8 cellular contexts compared by ENCODE assay signal in the genomic region with DNA sequence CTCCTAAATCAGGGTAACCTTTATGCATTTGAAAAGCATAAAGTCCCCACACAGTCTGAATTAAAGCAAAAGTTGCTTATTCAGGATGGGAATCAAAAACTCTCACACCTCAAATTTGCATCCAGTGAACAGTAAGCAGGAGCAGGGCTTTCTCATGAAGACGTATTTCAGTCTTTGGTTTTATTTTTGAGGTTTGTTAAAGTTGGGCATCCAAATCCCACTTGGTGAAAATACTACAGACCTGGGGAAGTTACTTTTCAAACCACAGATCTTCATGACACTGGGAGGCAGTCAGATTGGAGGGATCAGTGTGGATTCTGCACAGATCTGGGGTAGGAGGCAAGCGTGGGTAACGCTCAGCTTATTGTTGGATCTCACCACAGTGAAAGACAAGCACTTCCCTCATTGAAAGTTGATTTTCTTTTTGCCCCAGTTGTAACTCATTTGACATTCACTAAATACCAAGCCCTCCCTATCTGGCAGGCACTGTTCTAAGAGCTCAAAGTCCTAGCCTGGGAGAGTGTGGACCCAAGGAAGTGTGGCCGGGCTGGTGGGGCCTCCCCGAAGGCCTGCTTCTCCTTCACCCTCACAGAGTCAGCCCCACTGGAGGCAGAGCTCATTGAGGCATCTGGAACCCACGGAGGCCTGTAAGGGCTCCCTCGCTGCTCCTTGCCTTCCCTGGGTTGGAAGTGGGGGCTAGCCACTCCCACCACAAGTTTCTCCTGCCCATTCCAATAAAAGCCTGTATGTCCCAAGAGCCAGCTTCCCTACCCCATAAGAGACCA. TPM values are rescaled to one million over a fixed set of nuclear protein-coding genes. Genes with fewer than 3 reads are reported as not detected.
DNase-seq lines count a peak whose midpoint lies in the region; ATAC-seq, FAIRE-seq and TF ChIP-seq lines count a peak whose summit lies in the region.

No MANE protein-coding gene starts in this region.

- ATAC-seq in left lung (peak; percentile 0), thoracic aorta (ENCODE audit: insufficient number of reproducible peaks, low FRiP score, low read depth) (no peak)

- FAIRE-seq in astrocyte (lab: Jason Lieb, UNC) = no peak

- H3K36me3 ChIP-seq in astrocyte (ENCODE audit: insufficient read depth, low read length) (peaks cover 10% of the 10 kb centered on the region), left lung (peaks cover 0 to 7% of the 10 kb centered on the region in 2 donors), thoracic aorta (no peaks in the 10 kb centered on the region)

- H3K27me3 ChIP-seq in astrocyte (ENCODE audit: insufficient read depth, low read length) = no peaks in the 10 kb centered on the region
- no peaks in the 10 kb centered on the region for H3K27me3 ChIP-seq in left lung
- H3K27me3 ChIP-seq in thoracic aorta (replicated peaks; ENCODE audit: insufficient read depth) = no peaks in the 10 kb centered on the region

- peak overlapping the region; percentile 78 for H3K4me2 ChIP-seq in astrocyte (ENCODE audit: low read length)

- TF ChIP-seq CTCF in astrocyte (IDR thresholded peaks at IDR 0.05; ENCODE audit: insufficient read depth, low read depth, low read length) (no peak), left lung (IDR thresholded peaks at IDR 0.05) (no peak), thoracic aorta (IDR thresholded peaks at IDR 0.05) (no peak)

- no peaks in the 10 kb centered on the region for H3K9me3 Mint-ChIP-seq in T-helper 2 cell treated with Interferon-gamma antibody and Interleukin-4, amounts not matched to agents 5 μg/mL and 100 μg/mL, for 36 hours
- no peaks in the 10 kb centered on the region for H3K9me3 Mint-ChIP-seq in astrocyte (ENCODE audit: unreplicated experiment)

- peak overlapping the region; percentile 99 for H3K27ac Mint-ChIP-seq in T-helper 2 cell treated with Interferon-gamma antibody and Interleukin-4, amounts not matched to agents 5 μg/mL and 100 μg/mL, for 36 hours
- peak overlapping the region; percentile 96 for H3K27ac Mint-ChIP-seq in astrocyte (ENCODE audit: unreplicated experiment)

- H3K4me1 ChIP-seq in astrocyte (ENCODE audit: insufficient read depth, low read length) = peaks cover 21% of the 10 kb centered on the region
- peaks cover 18 to 64% of the 10 kb centered on the region in 2 donors for H3K4me1 ChIP-seq in left lung
- peaks cover 6 to 23% of the 10 kb centered on the region in 2 donors for H3K4me1 ChIP-seq in thoracic aorta (ENCODE audit: control insufficient read depth in 1 of 2, low read depth in 2 of 2)

- peaks cover 4% of the 10 kb centered on the region for H3K79me2 ChIP-seq in astrocyte (ENCODE audit: insufficient read depth, low read length)

- H4K20me1 ChIP-seq in astrocyte (ENCODE audit: insufficient read depth, low read length) = peaks cover 43% of the 10 kb centered on the region

- H3K4me1 Mint-ChIP-seq in T-helper 2 cell treated with Interferon-gamma antibody and Interleukin-4, amounts not matched to agents 5 μg/mL and 100 μg/mL, for 36 hours (ENCODE audit: low read depth) = peaks cover 62% of the 10 kb centered on the region
- peaks cover 36% of the 10 kb centered on the region for H3K4me1 Mint-ChIP-seq in astrocyte (ENCODE audit: low read depth, unreplicated experiment)

- H2AFZ ChIP-seq in astrocyte (ENCODE audit: low read depth, low read length) = peak overlapping the region; percentile 44

- peak overlapping the region; percentile 90 for H3K4me3 Mint-ChIP-seq in T-helper 2 cell treated with Interferon-gamma antibody and Interleukin-4, amounts not matched to agents 5 μg/mL and 100 μg/mL, for 36 hours
- H3K4me3 Mint-ChIP-seq in astrocyte (ENCODE audit: unreplicated experiment) = no peak overlapping the region

- no peaks in the 10 kb centered on the region for H3K27me3 Mint-ChIP-seq in T-helper 2 cell treated with Interferon-gamma antibody and Interleukin-4, amounts not matched to agents 5 μg/mL and 100 μg/mL, for 36 hours (ENCODE audit: low read depth)
- H3K27me3 Mint-ChIP-seq in astrocyte (ENCODE audit: low read depth, unreplicated experiment) = no peaks in the 10 kb centered on the region

- intact Hi-C loops in left lung (cut with DNase I) = no loop called here

- peaks cover 58% of the 10 kb centered on the region for H3K36me3 Mint-ChIP-seq in T-helper 2 cell treated with Interferon-gamma antibody and Interleukin-4, amounts not matched to agents 5 μg/mL and 100 μg/mL, for 36 hours (ENCODE audit: low read depth)
- H3K36me3 Mint-ChIP-seq in astrocyte (ENCODE audit: low read depth, unreplicated experiment) = peaks cover 10% of the 10 kb centered on the region

- H3K4me3 ChIP-seq in astrocyte (ENCODE audit: insufficient read depth, low read depth, low read length) = peak overlapping the region; percentile 37
- peak overlapping the region; percentile 31 to 52 for H3K4me3 ChIP-seq in left lung
- H3K4me3 ChIP-seq in thoracic aorta = peak overlapping the region; percentile 71

- DNase-seq in T-helper 2 cell treated with Interferon-gamma antibody and Interleukin-4, amounts not matched to agents 5 μg/mL and 100 μg/mL, for 36 hours (ENCODE audit: low spot score) = no peak
- no peak for DNase-seq in T-helper 2 cell
- DNase-seq in astrocyte (ENCODE audit: low read depth) = no peak
- DNase-seq in left lung = no peak
- DNase-seq in thoracic aorta (ENCODE audit: low spot score) = no peak
- DNase-seq in DMS153 (lab: John Stamatoyannopoulos, UW) = no peak
- no peak for DNase-seq in NCI-H2029 treated with DMSO at 0.1 percent for 48 hours (lab: John Stamatoyannopoulos, UW)
- no peak for DNase-seq in effector CD4-positive, alpha-beta T cell

- H3K9me3 ChIP-seq in astrocyte (ENCODE audit: insufficient read depth, low read depth, low read length) = no peaks in the 10 kb centered on the region
- no peaks in the 10 kb centered on the region for H3K9me3 ChIP-seq in left lung
- H3K9me3 ChIP-seq in thoracic aorta = no peaks in the 10 kb centered on the region

- H3K9ac ChIP-seq in astrocyte (ENCODE audit: low read length) = peak overlapping the region; percentile 78

- H3K27ac ChIP-seq in astrocyte (ENCODE audit: low read depth, low read length) (peak overlapping the region; percentile 92), left lung (peak overlapping the region; percentile 94), thoracic aorta (peak overlapping the region; percentile 91 to 93)

RNA-seq across cellular contexts. Expression of a gene that starts 0.8 kb away (rescaled TPM):
- total RNA-seq in astrocyte = 15.9 and 18.6 TPM in 2 replicates
- total RNA-seq in left lung = 10 to 100 TPM; 15.8 to 23.6 TPM
- total RNA-seq in thoracic aorta = 10 to 100 TPM; 16.2 to 32.1 TPM

RNA-seq across cellular contexts. Expression of a gene that starts 16.9 kb away (rescaled TPM):
- total RNA-seq in astrocyte = 75.9 and 90.6 TPM in 2 replicates
- 10 to 100 TPM; 18.8 to 20.7 TPM for total RNA-seq in left lung
- total RNA-seq in thoracic aorta = 10 to 100 TPM; 36.0 to 36.3 TPM
